18 cellular contexts compared by ENCODE assay signal in the genomic region with DNA sequence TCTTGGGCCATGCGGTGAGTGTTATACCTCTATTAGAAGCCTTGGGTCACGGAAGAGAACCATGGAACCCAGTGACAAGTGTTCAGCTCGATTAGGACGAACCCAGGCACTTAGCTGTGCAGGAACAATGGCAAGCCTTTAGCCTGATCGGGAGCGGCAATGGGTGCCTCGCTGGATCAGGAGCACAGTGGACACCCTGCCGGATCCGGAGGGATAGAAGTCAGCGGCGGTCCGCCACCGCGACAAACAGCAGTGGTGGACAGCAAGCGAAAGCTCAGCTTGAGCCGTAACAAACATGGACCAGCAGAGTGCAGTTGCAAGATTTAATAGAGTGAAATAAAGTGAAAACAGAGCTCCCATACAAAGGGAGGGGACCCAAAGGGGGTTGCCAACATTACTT. TPM values are rescaled to one million over a fixed set of nuclear protein-coding genes. Genes with fewer than 3 reads are reported as not detected.
"Had no signal": no experiment of that assay in that cellular context is flagged by ENCODE, and none has a peak within 500 bp of the region (broad histone marks: within the 10 kb centered on the region; RNA-seq: fewer than 3 reads in every experiment).

No MANE protein-coding gene starts in this region.

RNA-seq across cellular contexts. Expression of a gene that starts 24.2 kb away (rescaled TPM):
- total RNA-seq: kidney, kidney epithelial cell, left cardiac atrium, left colon, left ventricle myocardium inferior, left ventricle myocardium superior, liver, lower leg skin, lung microvascular endothelial cell, mammary epithelial cell, mesenteric fat pad, mesothelial cell of epicardium, mononuclear cell, mucosa of descending colon, myocyte had no signal

RNA-seq across cellular contexts. Expression of a gene that starts 38.1 kb away (rescaled TPM):
- total RNA-seq: hepatocyte, kidney, kidney epithelial cell, left cardiac atrium, left colon, left lobe of liver, left ventricle myocardium inferior, left ventricle myocardium superior, lung microvascular endothelial cell, mesenteric fat pad, mesothelial cell of epicardium, mononuclear cell, mucosa of descending colon, mucosa of gallbladder, myocyte had no signal
